Comparison of ENCODE assay signal across 35 cellular contexts in genomic region chr4:119131160-119131559, GRCh38. TPM values are rescaled to one million over a fixed set of nuclear protein-coding genes. Genes with fewer than 3 reads are reported as not detected.
DNase-seq lines count a peak whose midpoint lies in the region; ATAC-seq, FAIRE-seq and TF ChIP-seq lines count a peak whose summit lies in the region.
"Had no signal": no experiment of that assay in that cellular context is flagged by ENCODE, and none has a peak within 500 bp of the region (broad histone marks: within the 10 kb centered on the region; RNA-seq: fewer than 3 reads in every experiment).

No MANE protein-coding gene starts in this region.

- no peak overlapping the region for H3K4me3 Mint-ChIP-seq in astrocyte (ENCODE audit: unreplicated experiment)
- H3K4me3 Mint-ChIP-seq: activated CD8-positive, alpha-beta memory T cell treated with anti-CD3 and anti-CD28 coated beads, Interleukin-2, amount 10 ng/mL, durations not matched to agents 7 days and 5 days; activated T-cell treated with anti-CD3 and anti-CD28 coated beads, Interleukin-2, amount 50 U/mL, for 4 hours; CD14-positive monocyte; GM23338; neural progenitor cell; T-helper 1 cell treated with Interleukin-12 subunit alpha and Interleukin-12 subunit beta and Interleukin-4 antibody, amounts not matched to agents 30 μg/mL and 1 μg/mL, for 36 hours; type B pancreatic cell had no signal

- FAIRE-seq in astrocyte (lab: Jason Lieb, UNC), result no peak
- FAIRE-seq: frontal cortex, K562 had no signal

- ATAC-seq in heart left ventricle (no peak), left ventricle myocardium superior (no peak), lower lobe of right lung (no peak), thoracic aorta (ENCODE audit: insufficient number of reproducible peaks, low FRiP score, low read depth) (no peak), GM19324 (IDR thresholded peaks at IDR 0.05; ENCODE audit: low FRiP score, unreplicated experiment) (no peak)
- ATAC-seq: activated CD8-positive, alpha-beta memory T cell treated with anti-CD3 and anti-CD28 coated beads, Interleukin-2, amount 10 ng/mL, durations not matched to agents 7 days and 5 days; activated T-cell treated with anti-CD3 and anti-CD28 coated beads, Interleukin-2, amount 50 U/mL, for 4 hours; GM23338; K562; SK-N-SH treated with all-trans-retinoic acid at 6 μM for 48 hours had no signal

- DNase-seq in heart left ventricle (no peak), left ventricle myocardium superior (no peak), astrocyte (ENCODE audit: low read depth) (no peak), lower lobe of right lung (no peak), thoracic aorta (ENCODE audit: low spot score) (no peak), HT-29 (ENCODE audit: low spot score) (no peak), EL (no peak)
- DNase-seq: 8988T; activated CD4-positive, alpha-beta T cell treated with anti-CD3 and anti-CD28 coated beads, Interleukin-2, amount 50 U/mL, for 4 hours; activated CD8-positive, alpha-beta memory T cell treated with anti-CD3 and anti-CD28 coated beads, Interleukin-2, amount 10 ng/mL, durations not matched to agents 7 days and 5 days; activated gamma-delta T cell; activated T-cell treated with anti-CD3 and anti-CD28 coated beads, Interleukin-2, amount 50 U/mL, for 4 hours; DMS79; GF-D8; hippocampal formation; left colon; NCI-H1092 treated with DMSO at 0.1 percent for 48 hours; NCI-H187 treated with DMSO at 0.1 percent for 48 hours; NCI-H526; NK-92 treated with Interleukin-12 subunit alpha and Interleukin-12 subunit beta, amount 100 ng/mL, for 24 hours; stimulated activated CD4-positive, alpha-beta T cell treated with anti-CD3 and anti-CD28 coated beads, Interleukin-4, amount 100 ng/mL, for 4 hours had no signal

- no peak overlapping the region for H3K9ac ChIP-seq in astrocyte (ENCODE audit: low read length)
- H3K9ac ChIP-seq: neural progenitor cell, parathyroid adenoma had no signal

- no peak for TF ChIP-seq POLR2A in heart left ventricle (IDR thresholded peaks at IDR 0.05)

- H3K36me3 ChIP-seq in heart left ventricle (no peaks in the 10 kb centered on the region), astrocyte (ENCODE audit: insufficient read depth, low read length) (no peaks in the 10 kb centered on the region), lower lobe of right lung (no peaks in the 10 kb centered on the region), thoracic aorta (no peaks in the 10 kb centered on the region)
- H3K36me3 ChIP-seq: esophagus muscularis mucosa, neural progenitor cell had no signal

- 66 to 74% (median 68%) methylated on average over 4 of the region's 4 CpGs for WGBS in heart left ventricle, 4 donors

- H3K4me3 ChIP-seq in heart left ventricle, result no peak overlapping the region
- H3K4me3 ChIP-seq in astrocyte (ENCODE audit: insufficient read depth, low read depth, low read length), result no peak overlapping the region
- no peak overlapping the region for H3K4me3 ChIP-seq in lower lobe of right lung
- no peak overlapping the region for H3K4me3 ChIP-seq in thoracic aorta
- H3K4me3 ChIP-seq: esophagus muscularis mucosa, GM23338, K562, neural progenitor cell had no signal

- H3K27ac Mint-ChIP-seq in astrocyte (ENCODE audit: unreplicated experiment), result peak overlapping the region; percentile 13
- H3K27ac Mint-ChIP-seq: activated CD8-positive, alpha-beta memory T cell treated with anti-CD3 and anti-CD28 coated beads, Interleukin-2, amount 10 ng/mL, durations not matched to agents 7 days and 5 days; CD14-positive monocyte; GM23338; neural progenitor cell; T-helper 1 cell treated with Interleukin-12 subunit alpha and Interleukin-12 subunit beta and Interleukin-4 antibody, amounts not matched to agents 30 μg/mL and 1 μg/mL, for 36 hours; type B pancreatic cell had no signal

- no peak overlapping the region for H2AFZ ChIP-seq in astrocyte (ENCODE audit: low read depth, low read length)
- H2AFZ ChIP-seq: neural progenitor cell, parathyroid adenoma had no signal

- H4K20me1 ChIP-seq in astrocyte (ENCODE audit: insufficient read depth, low read length), result no peaks in the 10 kb centered on the region

- no peaks in the 10 kb centered on the region for H3K27me3 Mint-ChIP-seq in astrocyte (ENCODE audit: low read depth, unreplicated experiment)
- H3K27me3 Mint-ChIP-seq: activated CD8-positive, alpha-beta memory T cell treated with anti-CD3 and anti-CD28 coated beads, Interleukin-2, amount 10 ng/mL, durations not matched to agents 7 days and 5 days; type B pancreatic cell had no signal

- H3K27ac ChIP-seq in heart left ventricle (peak overlapping the region; percentile 8 to 98 (median 78)), astrocyte (ENCODE audit: low read depth, low read length) (no peak overlapping the region), lower lobe of right lung (peak overlapping the region; percentile 39), thoracic aorta (peak overlapping the region; percentile 74 to 80)
- H3K27ac ChIP-seq: neural progenitor cell, parathyroid adenoma had no signal

- peaks cover 3% of the 10 kb centered on the region for H3K9me3 Mint-ChIP-seq in astrocyte (ENCODE audit: unreplicated experiment)
- H3K9me3 Mint-ChIP-seq: activated T-cell treated with anti-CD3 and anti-CD28 coated beads, Interleukin-2, amount 50 U/mL, for 4 hours; GM23338; neural progenitor cell; T-helper 1 cell treated with Interleukin-12 subunit alpha and Interleukin-12 subunit beta and Interleukin-4 antibody, amounts not matched to agents 30 μg/mL and 1 μg/mL, for 36 hours; type B pancreatic cell had no signal

- intact Hi-C loops in heart left ventricle (cut with DNase I), result loop anchor here in 4 of 10 donors (10.0 kb wide), 2 partner anchors 86 to 386 kb away; no protein-coding TSS in a partner anchor
- intact Hi-C loops in left ventricle myocardium superior (cut with micrococcal nuclease), result no loop called here
- intact Hi-C loops in lower lobe of right lung (cut with DNase I), result no loop called here

- H3K9me3 ChIP-seq in heart left ventricle, result no peaks in the 10 kb centered on the region
- no peaks in the 10 kb centered on the region for H3K9me3 ChIP-seq in astrocyte (ENCODE audit: insufficient read depth, low read depth, low read length)
- no peaks in the 10 kb centered on the region for H3K9me3 ChIP-seq in lower lobe of right lung
- H3K9me3 ChIP-seq in thoracic aorta, result no peaks in the 10 kb centered on the region
- H3K9me3 ChIP-seq: esophagus muscularis mucosa had no signal

- peaks cover 11% of the 10 kb centered on the region for H3K4me1 Mint-ChIP-seq in astrocyte (ENCODE audit: low read depth, unreplicated experiment)
- H3K4me1 Mint-ChIP-seq: activated CD8-positive, alpha-beta memory T cell treated with anti-CD3 and anti-CD28 coated beads, Interleukin-2, amount 10 ng/mL, durations not matched to agents 7 days and 5 days; CD14-positive monocyte had no signal

- H3K4me2 ChIP-seq in astrocyte (ENCODE audit: low read length), result no peak overlapping the region
- H3K4me2 ChIP-seq: GM23338, neural progenitor cell had no signal

- H3K4me1 ChIP-seq in heart left ventricle (peaks cover 0 to 55% (median 17%) of the 10 kb centered on the region in 12 donors), astrocyte (ENCODE audit: insufficient read depth, low read length) (no peaks in the 10 kb centered on the region), lower lobe of right lung (no peaks in the 10 kb centered on the region), thoracic aorta (ENCODE audit: control insufficient read depth in 1 of 2, low read depth in 2 of 2) (peaks cover 20 to 63% of the 10 kb centered on the region in 2 donors)
- H3K4me1 ChIP-seq: neural progenitor cell, parathyroid adenoma had no signal

- TF ChIP-seq CTCF in heart left ventricle (IDR thresholded peaks at IDR 0.05) (no peak), astrocyte (IDR thresholded peaks at IDR 0.05; ENCODE audit: insufficient read depth, low read depth, low read length) (no peak), lower lobe of right lung (IDR thresholded peaks at IDR 0.05) (no peak), thoracic aorta (IDR thresholded peaks at IDR 0.05) (no peak)

- H3K36me3 Mint-ChIP-seq in astrocyte (ENCODE audit: low read depth, unreplicated experiment), result no peaks in the 10 kb centered on the region
- H3K36me3 Mint-ChIP-seq: activated CD8-positive, alpha-beta memory T cell treated with anti-CD3 and anti-CD28 coated beads, Interleukin-2, amount 10 ng/mL, durations not matched to agents 7 days and 5 days; CD14-positive monocyte; neural progenitor cell; type B pancreatic cell had no signal

- no peaks in the 10 kb centered on the region for H3K79me2 ChIP-seq in astrocyte (ENCODE audit: insufficient read depth, low read length)
- H3K79me2 ChIP-seq: parathyroid adenoma had no signal

- H3K27me3 ChIP-seq in heart left ventricle (no peaks in the 10 kb centered on the region), astrocyte (ENCODE audit: insufficient read depth, low read length) (no peaks in the 10 kb centered on the region), lower lobe of right lung (ENCODE audit: low read depth) (no peaks in the 10 kb centered on the region), thoracic aorta (replicated peaks; ENCODE audit: insufficient read depth) (no peaks in the 10 kb centered on the region)
- H3K27me3 ChIP-seq: esophagus muscularis mucosa, neural progenitor cell had no signal

RNA-seq across cellular contexts. Expression of gene MYOZ2, which starts 4.5 kb away (rescaled TPM):
- total RNA-seq in heart left ventricle (1,000 to 10,000 TPM in 1 of 9 donors, 100 to 1,000 TPM in 8; 466 to 1,072 (median 885) TPM), left ventricle myocardium superior (792 TPM), astrocyte (0.24 and 1.1 TPM in 2 replicates), lower lobe of right lung (not detected), thoracic aorta (10 to 100 TPM; 11.0 to 11.5 TPM)
- 100 to 1,000 TPM; 592 to 872 TPM for polyA plus RNA-seq in heart left ventricle
- total RNA-seq in HT-29 (2014; rRNA removed; shearing (Covaris generic)), result not detected in 2 replicates
- total RNA-seq: activated CD8-positive, alpha-beta memory T cell treated with anti-CD3 and anti-CD28 coated beads, Interleukin-2, amount 10 ng/mL, durations not matched to agents 7 days and 5 days; activated T-cell treated with anti-CD3 and anti-CD28 coated beads, Interleukin-2, amount 50 U/mL, for 4 hours; cerebellum; GM23338; HT1080; K562; left colon; M059J had no signal
- polyA plus RNA-seq: CD14-positive monocyte, GM23338, K562 had no signal

Comparison
In these comparisons a context has a peak if more than half of its experiments do, and no peak if none do; other contexts are left out.
1. RNA of gene MYOZ2, which starts 4.5 kb away (total RNA-seq): 466 to 1,072 TPM in heart left ventricle and 792 TPM in left ventricle myocardium superior (single experiment); 11.0 to 11.5 TPM in thoracic aorta, 0.24 to 1.1 TPM in astrocyte, not detected in lower lobe of right lung (single experiment) and not detected in HT-29; every median in the first group is over 10 times any median in the second.